In the genomic region with DNA sequence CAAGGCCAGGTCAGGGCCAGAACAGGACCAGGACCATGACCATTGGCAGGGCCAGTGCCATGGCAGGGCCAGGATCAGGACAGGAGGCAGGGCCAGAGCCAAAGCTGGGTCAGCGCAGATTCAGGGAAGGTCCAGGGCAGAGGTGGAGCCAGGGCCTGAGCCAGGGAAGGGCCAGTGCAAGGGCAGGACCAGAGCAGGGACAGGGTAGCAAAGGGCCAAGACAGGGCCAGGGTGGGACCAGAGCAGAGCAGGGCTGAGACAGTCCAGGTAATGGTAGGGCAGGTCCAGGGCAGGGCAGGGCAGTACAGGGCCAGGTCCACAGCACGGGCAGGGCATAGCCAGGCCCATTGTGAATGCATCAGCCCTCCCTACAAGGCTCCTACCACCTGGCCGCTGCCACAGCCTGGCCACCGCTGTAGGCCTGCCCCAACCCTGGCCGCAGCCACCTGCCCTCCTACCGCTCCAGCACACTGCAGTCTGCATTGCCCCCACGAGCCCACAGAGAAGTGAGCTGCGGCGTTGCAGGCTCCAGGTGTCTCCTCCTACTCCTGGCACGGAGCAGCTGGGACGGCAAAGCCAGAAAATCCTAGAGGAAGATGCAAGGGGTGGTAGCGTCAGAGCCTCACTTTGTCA, we compare ENCODE assay signal across 7 cellular contexts.
A peak's percentile ranks its signal among the peaks of the same experiment; 100 is the strongest.
DNase-seq lines count a peak whose midpoint lies in the region; ATAC-seq, FAIRE-seq and TF ChIP-seq lines count a peak whose summit lies in the region.
"Not testable (repeated sequence)": the region's sequence is repeated elsewhere in the genome, so short reads cannot be mapped to it uniquely, and the experiment has no call there.

No MANE protein-coding gene starts in this region.

- H4K91ac ChIP-seq in neuronal stem cell (ENCODE audit: low read depth, low read length, poor library complexity) = not testable (repeated sequence)

- not testable (repeated sequence) for H3K27ac Mint-ChIP-seq in activated T-helper 17 cell treated with anti-CD3 and anti-CD28 coated beads, Interleukin-2, amount 50 U/mL, for 72 hours; endodermal cell; stimulated activated naive CD8-positive, alpha-beta T cell treated with anti-CD3 and anti-CD28 coated beads, Interleukin-15, amount 100 ng/mL, for 72 hours

- in situ Hi-C loops in HepG2 (cut with HindIII; ENCODE audit: extremely low pct_ligation_motif_present, low pct_unique_long_range_greater_than_20kb) = not testable (repeated sequence)

- TF ChIP-seq RAD21 in HepG2 (CRISPR knock-in tag; IDR thresholded peaks at IDR 0.05) = not testable (repeated sequence)

- not testable (repeated sequence) for H3K36me3 ChIP-seq in endodermal cell (ENCODE audit: control insufficient read depth, insufficient read depth, low read length); heart right ventricle; HepG2 (replicated peaks in 1 of 2; ENCODE audit: control insufficient read depth in 1 of 2, insufficient read depth in 2 of 2, low read length in 2 of 2); neuronal stem cell (replicated peaks in 1 of 2; ENCODE audit: control insufficient read depth in 2 of 2, insufficient read depth in 2 of 2, low read length in 2 of 2)

- not testable (repeated sequence) for H3K9me3 ChIP-seq in endodermal cell (ENCODE audit: control insufficient read depth, low read length); heart right ventricle; HepG2 (ENCODE audit: low read length); neuronal stem cell (replicated peaks in 1 of 2; ENCODE audit: control insufficient read depth in 2 of 2, insufficient read depth in 1 of 2, low read depth in 1 of 2, low read length in 2 of 2)

- not testable (repeated sequence) for H3K14ac ChIP-seq in neuronal stem cell (ENCODE audit: low read length)

- not testable (repeated sequence) for H3K4me2 ChIP-seq in HepG2 (ENCODE audit: low read depth, low read length); neuronal stem cell (ENCODE audit: insufficient read depth, low read length, poor library complexity, severe bottlenecking)

- POLR2A ChIA-PET in HepG2 (lab: Yijun Ruan, JAX) = not testable (repeated sequence)

- H2BK120ac ChIP-seq in neuronal stem cell (ENCODE audit: low read depth, low read length) = not testable (repeated sequence)

- not testable (repeated sequence) for H3K4me1 Mint-ChIP-seq in activated T-helper 17 cell treated with anti-CD3 and anti-CD28 coated beads, Interleukin-2, amount 50 U/mL, for 72 hours; endodermal cell; stimulated activated naive CD8-positive, alpha-beta T cell treated with anti-CD3 and anti-CD28 coated beads, Interleukin-15, amount 100 ng/mL, for 72 hours

- CTCF ChIA-PET in HepG2 (lab: Yijun Ruan, JAX; ENCODE audit: low intra/inter-chr PET ratio, low total read pairs) = not testable (repeated sequence)

- not testable (repeated sequence) for H2BK12ac ChIP-seq in neuronal stem cell (ENCODE audit: low read length)

- H2BK15ac ChIP-seq in neuronal stem cell (ENCODE audit: low read length) = not testable (repeated sequence)

- not testable (repeated sequence) for H2BK5ac ChIP-seq in neuronal stem cell (ENCODE audit: low read length)

- not testable (repeated sequence) for H3K79me2 ChIP-seq in HepG2 (ENCODE audit: insufficient read depth, low read length)

- H3K36me3 Mint-ChIP-seq in activated T-helper 17 cell treated with anti-CD3 and anti-CD28 coated beads, Interleukin-2, amount 50 U/mL, for 72 hours (ENCODE audit: low read depth); endodermal cell (ENCODE audit: low read depth): not testable (repeated sequence)

- H3K9ac ChIP-seq in endodermal cell (ENCODE audit: extremely low read depth, low read length, poor library complexity, severe bottlenecking); HepG2 (ENCODE audit: insufficient read depth, low read depth, low read length); neuronal stem cell (ENCODE audit: low read depth, low read length, poor library complexity): not testable (repeated sequence)

- peak; percentile 19 for ATAC-seq in activated T-helper 17 cell treated with anti-CD3 and anti-CD28 coated beads, Interleukin-2, amount 50 U/mL, for 72 hours (replicated peaks)
- peak in 5 of 8 donors; percentile 14 to 48 (median 26) for ATAC-seq in heart right ventricle
- peak; percentile 17 for ATAC-seq in HepG2
- ATAC-seq in stimulated activated naive CD8-positive, alpha-beta T cell treated with anti-CD3 and anti-CD28 coated beads, Interleukin-15, amount 100 ng/mL, for 72 hours = peak; percentile 19

- not testable (repeated sequence) for BruUV-seq in HepG2 (replicated peaks; lab: Mats Ljungman, UMichigan)

- not testable (repeated sequence) for H4K20me1 ChIP-seq in HepG2 (ENCODE audit: insufficient read depth, low read length)

- H3K4ac ChIP-seq in neuronal stem cell (ENCODE audit: low read length) = not testable (repeated sequence)

- H3K27me3 ChIP-seq in endodermal cell (ENCODE audit: control insufficient read depth, insufficient read depth, low read length, poor library complexity, severe bottlenecking); heart right ventricle; HepG2 (ENCODE audit: control insufficient read depth in 1 of 2, insufficient read depth in 2 of 2, low read length in 2 of 2); neuronal stem cell (ENCODE audit: control insufficient read depth in 3 of 3, insufficient read depth in 3 of 3, low read depth in 1 of 3, low read length in 3 of 3): not testable (repeated sequence)

- not testable (repeated sequence) for DNase-seq in HTR-8/SVneo (ENCODE audit: insufficient read length, low spot score); HepG2 (ENCODE audit: low spot score); neuronal stem cell (ENCODE audit: low spot score); stimulated activated naive CD8-positive, alpha-beta T cell treated with anti-CD3 and anti-CD28 coated beads, Interleukin-15, amount 100 ng/mL, for 72 hours
- DNase-seq in endodermal cell (peak; percentile 41), heart right ventricle (peak in 1 of 2 donors; percentile 10)

- not testable (repeated sequence) for H3K4me3 ChIP-seq in endodermal cell (ENCODE audit: low read length); heart right ventricle; HepG2 (replicated peaks in 1 of 3; ENCODE audit: insufficient read depth in 1 of 3, low read depth in 2 of 3, low read length in 3 of 3); neuronal stem cell (ENCODE audit: low read length in 2 of 2)

- H3K23ac ChIP-seq in neuronal stem cell (ENCODE audit: low read depth, low read length, poor library complexity) = not testable (repeated sequence)

- H3K27ac ChIP-seq in endodermal cell (ENCODE audit: low read depth, low read length); heart right ventricle; HepG2 (ENCODE audit: extremely low read length, insufficient read depth, low read length); neuronal stem cell (replicated peaks; ENCODE audit: low read length): not testable (repeated sequence)

- not testable (repeated sequence) for H4K8ac ChIP-seq in neuronal stem cell (ENCODE audit: low read depth, low read length)

- peak overlapping the region; percentile 28 for H3K18ac ChIP-seq in neuronal stem cell (ENCODE audit: low read length)

- not testable (repeated sequence) for H3K4me3 Mint-ChIP-seq in activated T-helper 17 cell treated with anti-CD3 and anti-CD28 coated beads, Interleukin-2, amount 50 U/mL, for 72 hours; endodermal cell; stimulated activated naive CD8-positive, alpha-beta T cell treated with anti-CD3 and anti-CD28 coated beads, Interleukin-15, amount 100 ng/mL, for 72 hours

- TF ChIP-seq EP300 in HepG2 (IDR thresholded peaks at IDR 0.05; ENCODE audit: low read depth in 2 of 2, low read length in 2 of 2); HepG2 (CRISPR knock-in tag; IDR thresholded peaks at IDR 0.05; ENCODE audit: borderline replicate concordance): not testable (repeated sequence)

- not testable (repeated sequence) for H3K4me1 ChIP-seq in endodermal cell (ENCODE audit: control insufficient read depth, insufficient read depth, low read length); heart right ventricle; HepG2 (ENCODE audit: insufficient read depth, low read length); neuronal stem cell (ENCODE audit: control insufficient read depth in 2 of 2, insufficient read depth in 1 of 2, low read depth in 1 of 2, low read length in 2 of 2)

- H3K79me1 ChIP-seq in neuronal stem cell (ENCODE audit: low read depth, low read length) = peaks cover 26% of the 10 kb centered on the region

- WGBS in endodermal cell (ENCODE audit: insufficient coverage in 1 of 2, insufficient read length in 1 of 2), 2 experiments = 92 to 100% methylated on average over 4 to 10 of the region's 12 CpGs
- WGBS in heart right ventricle, 2 donors = 96 to 98% methylated on average over 12 of the region's 12 CpGs
- WGBS in HepG2 (ENCODE audit: low lambda C conversion rate) = 100% methylated on average over 5 of the region's 12 CpGs
- WGBS in neuronal stem cell (ENCODE audit: extremely low coverage in 2 of 2, insufficient read length in 2 of 2, insufficient replicate concordance in 1 of 2), 2 donors = no CpG with 5 or more reads among the region's 12 CpGs

- not testable (repeated sequence) for TF ChIP-seq CTCF in endodermal cell (conservative IDR thresholded peaks at IDR 0.05); heart right ventricle (IDR thresholded peaks at IDR 0.05); HepG2 (CRISPR knock-in tag; IDR thresholded peaks at IDR 0.05)

- TF ChIP-seq POLR2A in HepG2 (IDR thresholded peaks at IDR 0.05; ENCODE audit: insufficient read depth in 1 of 2, low read depth in 2 of 2, low read length in 2 of 2) = not testable (repeated sequence)

- H3K9me3 Mint-ChIP-seq in activated T-helper 17 cell treated with anti-CD3 and anti-CD28 coated beads, Interleukin-2, amount 50 U/mL, for 72 hours; stimulated activated naive CD8-positive, alpha-beta T cell treated with anti-CD3 and anti-CD28 coated beads, Interleukin-15, amount 100 ng/mL, for 72 hours: not testable (repeated sequence)
- peaks cover 53% of the 10 kb centered on the region for H3K9me3 Mint-ChIP-seq in endodermal cell

- not testable (repeated sequence) for H3K27me3 Mint-ChIP-seq in activated T-helper 17 cell treated with anti-CD3 and anti-CD28 coated beads, Interleukin-2, amount 50 U/mL, for 72 hours; endodermal cell (ENCODE audit: insufficient read depth); stimulated activated naive CD8-positive, alpha-beta T cell treated with anti-CD3 and anti-CD28 coated beads, Interleukin-15, amount 100 ng/mL, for 72 hours

- H2AK5ac ChIP-seq in neuronal stem cell (ENCODE audit: low read depth, low read length) = not testable (repeated sequence)

- not testable (repeated sequence) for H2AFZ ChIP-seq in HepG2 (ENCODE audit: low read length); neuronal stem cell (ENCODE audit: low read length)

- FAIRE-seq in HTR-8/SVneo (lab: Jason Lieb, UNC) = peak; percentile 58
- not testable (repeated sequence) for FAIRE-seq in HepG2 (lab: Jason Lieb, UNC)

- intact Hi-C loops in heart right ventricle (cut with DNase I); HepG2 (cut with micrococcal nuclease; ENCODE audit: unreplicated experiment): not testable (repeated sequence)
